ENCODE assay signal across 37 cellular contexts in genomic region chr9:7491641-7492040, GRCh38.
"Had no signal": no experiment of that assay in that cellular context is flagged by ENCODE, and none has a peak within 500 bp of the region (broad histone marks: within the 10 kb centered on the region; RNA-seq: fewer than 3 reads in every experiment).

No MANE protein-coding gene starts in this region.

- H3K27me3 ChIP-seq: adrenal gland, body of pancreas, brain microvascular endothelial cell, cardiac muscle cell had no signal

- H3K36me3 Mint-ChIP-seq: activated CD4-positive, alpha-beta memory T cell treated with anti-CD3 and anti-CD28 coated beads for 36 hours; activated naive CD4-positive, alpha-beta T cell treated with anti-CD3 and anti-CD28 coated beads, Interleukin-2, amount 50 U/mL, for 72 hours; activated naive CD8-positive, alpha-beta T cell treated with anti-CD3 and anti-CD28 coated beads for 36 hours had no signal

- H3K9me3 Mint-ChIP-seq: activated CD4-positive, alpha-beta memory T cell treated with anti-CD3 and anti-CD28 coated beads for 36 hours; activated CD4-positive, alpha-beta T cell treated with anti-CD3 and anti-CD28 coated beads, Interleukin-2, amount 10 ng/mL, durations not matched to agents 24 days and 14 days; activated CD8-positive, alpha-beta T cell treated with anti-CD3 and anti-CD28 coated beads for 36 hours; activated naive CD4-positive, alpha-beta T cell treated with anti-CD3 and anti-CD28 coated beads for 36 hours; activated naive CD8-positive, alpha-beta T cell treated with anti-CD3 and anti-CD28 coated beads for 36 hours; activated T-cell treated with anti-CD3 and anti-CD28 coated beads, Interleukin-2, amount 50 U/mL, for 4 hours; activated T-cell treated with anti-CD3 and anti-CD28 coated beads, Interleukin-2, amount 50 U/mL, for 72 hours; activated T-helper 1 cell treated with anti-CD3 and anti-CD28 coated beads, Interleukin-12 subunit alpha, Interleukin-12 subunit beta, Interleukin-2, Interleukin-4 antibody, amounts not matched to agents 30 ng/mL and 10 ng/mL and 1 ng/mL, durations not matched to agents 14 hours and 24 hours and 36 hours; activated T-helper 17 cell treated with anti-CD3 and anti-CD28 coated beads, Interleukin-2, amount 50 U/mL, for 72 hours; central memory CD8-positive, alpha-beta T cell; T-helper 1 cell treated with Interleukin-12 subunit alpha and Interleukin-12 subunit beta and Interleukin-4 antibody, amounts not matched to agents 30 μg/mL and 1 μg/mL, for 36 hours; T-helper 2 cell treated with Interferon-gamma antibody and Interleukin-4, amounts not matched to agents 5 μg/mL and 100 μg/mL, for 36 hours had no signal

- H3K4me3 ChIP-seq: adrenal gland, body of pancreas, cardiac muscle cell had no signal

- H3K4me1 Mint-ChIP-seq: activated B cell treated with CpG ODN at 0.5 μM for 24 hours; activated CD4-positive, alpha-beta T cell treated with anti-CD3 and anti-CD28 coated beads, Interleukin-2, amount 10 ng/mL, durations not matched to agents 24 days and 14 days; activated naive CD8-positive, alpha-beta T cell treated with anti-CD3 and anti-CD28 coated beads for 36 hours; activated T-helper 17 cell treated with anti-CD3 and anti-CD28 coated beads, Interleukin-2, amount 50 U/mL, for 72 hours; central memory CD8-positive, alpha-beta T cell had no signal

- H3K27ac Mint-ChIP-seq: activated B cell treated with CpG ODN at 0.5 μM for 24 hours; activated CD4-positive, alpha-beta memory T cell treated with anti-CD3 and anti-CD28 coated beads for 36 hours; activated CD4-positive, alpha-beta T cell treated with anti-CD3 and anti-CD28 coated beads, Interleukin-2, amount 10 ng/mL, durations not matched to agents 24 days and 14 days; activated CD8-positive, alpha-beta T cell treated with anti-CD3 and anti-CD28 coated beads for 36 hours; activated naive CD4-positive, alpha-beta T cell treated with anti-CD3 and anti-CD28 coated beads for 36 hours; activated naive CD4-positive, alpha-beta T cell treated with anti-CD3 and anti-CD28 coated beads, Interleukin-2, amount 50 U/mL, for 72 hours; activated naive CD8-positive, alpha-beta T cell treated with anti-CD3 and anti-CD28 coated beads for 36 hours; activated T-cell treated with anti-CD3 and anti-CD28 coated beads, Interleukin-2, amount 50 U/mL, for 72 hours; activated T-helper 1 cell treated with anti-CD3 and anti-CD28 coated beads, Interleukin-12 subunit alpha, Interleukin-12 subunit beta, Interleukin-2, Interleukin-4 antibody, amounts not matched to agents 30 ng/mL and 10 ng/mL and 1 ng/mL, durations not matched to agents 14 hours and 24 hours and 36 hours; activated T-helper 17 cell treated with anti-CD3 and anti-CD28 coated beads, Interleukin-2, amount 50 U/mL, for 72 hours; T-helper 1 cell treated with Interleukin-12 subunit alpha and Interleukin-12 subunit beta and Interleukin-4 antibody, amounts not matched to agents 30 μg/mL and 1 μg/mL, for 36 hours; T-helper 2 cell treated with Interferon-gamma antibody and Interleukin-4, amounts not matched to agents 5 μg/mL and 100 μg/mL, for 36 hours had no signal

- H3K27me3 Mint-ChIP-seq: central memory CD8-positive, alpha-beta T cell had no signal

- H3K36me3 ChIP-seq: adrenal gland, brain microvascular endothelial cell, cardiac muscle cell had no signal

- H3K4me3 Mint-ChIP-seq: activated B cell treated with CpG ODN at 0.5 μM for 24 hours; activated CD4-positive, alpha-beta memory T cell treated with anti-CD3 and anti-CD28 coated beads for 36 hours; activated CD4-positive, alpha-beta T cell treated with anti-CD3 and anti-CD28 coated beads, Interleukin-2, amount 10 ng/mL, durations not matched to agents 24 days and 14 days; activated CD8-positive, alpha-beta T cell treated with anti-CD3 and anti-CD28 coated beads for 36 hours; activated naive CD4-positive, alpha-beta T cell treated with anti-CD3 and anti-CD28 coated beads for 36 hours; activated naive CD8-positive, alpha-beta T cell treated with anti-CD3 and anti-CD28 coated beads for 36 hours; activated T-cell treated with anti-CD3 and anti-CD28 coated beads, Interleukin-2, amount 50 U/mL, for 4 hours; activated T-cell treated with anti-CD3 and anti-CD28 coated beads, Interleukin-2, amount 50 U/mL, for 72 hours; activated T-helper 1 cell treated with anti-CD3 and anti-CD28 coated beads, Interleukin-12 subunit alpha, Interleukin-12 subunit beta, Interleukin-2, Interleukin-4 antibody, amounts not matched to agents 30 ng/mL and 10 ng/mL and 1 ng/mL, durations not matched to agents 14 hours and 24 hours and 36 hours; activated T-helper 17 cell treated with anti-CD3 and anti-CD28 coated beads, Interleukin-2, amount 50 U/mL, for 72 hours; central memory CD8-positive, alpha-beta T cell; T-helper 1 cell treated with Interleukin-12 subunit alpha and Interleukin-12 subunit beta and Interleukin-4 antibody, amounts not matched to agents 30 μg/mL and 1 μg/mL, for 36 hours; T-helper 2 cell treated with Interferon-gamma antibody and Interleukin-4, amounts not matched to agents 5 μg/mL and 100 μg/mL, for 36 hours had no signal

- H3K4me1 ChIP-seq: adrenal gland, body of pancreas had no signal

- DNase-seq: activated B cell treated with CpG ODN at 0.5 μM for 24 hours; activated CD4-positive, alpha-beta memory T cell treated with anti-CD3 and anti-CD28 coated beads for 36 hours; activated CD4-positive, alpha-beta T cell treated with anti-CD3 and anti-CD28 coated beads for 4 hours; activated CD4-positive, alpha-beta T cell treated with anti-CD3 and anti-CD28 coated beads, Interleukin-2, amount 10 ng/mL, durations not matched to agents 24 days and 14 days; activated CD4-positive, alpha-beta T cell treated with anti-CD3 and anti-CD28 coated beads, Interleukin-2, amount 50 U/mL, for 1 hour; activated CD4-positive, alpha-beta T cell treated with anti-CD3 and anti-CD28 coated beads, Interleukin-2, amount 50 U/mL, for 4 hours; activated CD4-positive, CD25-positive, alpha-beta regulatory T cell treated with anti-CD3 and anti-CD28 coated beads, Interleukin-2, amount 50 U/mL, for 72 hours; activated CD8-positive, alpha-beta memory T cell treated with anti-CD3 and anti-CD28 coated beads, Interleukin-2, amount 50 U/mL, for 4 hours; activated CD8-positive, alpha-beta T cell treated with anti-CD3 and anti-CD28 coated beads for 36 hours; activated effector memory CD4-positive, alpha-beta T cell treated with anti-CD3 and anti-CD28 coated beads, Interleukin-2, amount 50 U/mL, for 16 hours; activated gamma-delta T cell treated with Interleukin-2 at 50 U/mL for 16 hours; activated naive CD4-positive, alpha-beta T cell; activated naive CD4-positive, alpha-beta T cell treated with anti-CD3 and anti-CD28 coated beads for 36 hours; activated naive CD4-positive, alpha-beta T cell treated with anti-CD3 and anti-CD28 coated beads, Interleukin-2, amount 50 U/mL, for 16 hours; activated naive CD8-positive, alpha-beta T cell treated with anti-CD3 and anti-CD28 coated beads for 36 hours; activated T-cell treated with anti-CD3 and anti-CD28 coated beads for 4 hours; activated T-cell treated with anti-CD3 and anti-CD28 coated beads, Interleukin-2, amount 50 U/mL, for 1 hour; activated T-cell treated with anti-CD3 and anti-CD28 coated beads, Interleukin-2, amount 50 U/mL, for 4 hours; activated T-cell treated with anti-CD3 and anti-CD28 coated beads, Interleukin-2, amount 50 U/mL, for 72 hours; adrenal gland; amniotic stem cell; aorta; body of pancreas; brain microvascular endothelial cell; caudate nucleus; cerebellar nuclear complex; T-helper 1 cell; T-helper 2 cell; T-helper 9 cell had no signal

- H3K27ac ChIP-seq: adrenal gland, body of pancreas, brain microvascular endothelial cell, cardiac muscle cell, VCaP had no signal

- H3K9me3 ChIP-seq: adrenal gland, body of pancreas had no signal
